Comparison of ENCODE assay signal across 8 cellular contexts in genomic region chr3:160343132-160343531, GRCh38. TPM values are rescaled to one million over a fixed set of nuclear protein-coding genes. Genes with fewer than 3 reads are reported as not detected.
DNase-seq lines count a peak whose midpoint lies in the region; ATAC-seq, FAIRE-seq and TF ChIP-seq lines count a peak whose summit lies in the region.

No MANE protein-coding gene starts in this region.

- no peak overlapping the region for H2AFZ ChIP-seq in OCI-LY7 (ENCODE audit: low read length)

- DNase-seq in GM18507 (ENCODE audit: extremely low spot score, insufficient read length, low read depth) (no peak), OCI-LY7 (ENCODE audit: low spot score) (peak; percentile 23), fibroblast of peridontal ligament (ENCODE audit: extremely low read depth) (peak; percentile 58), OCI-M2 (lab: John Stamatoyannopoulos, UW; ENCODE audit: unreplicated experiment) (no peak)
- DNase-seq in stimulated activated naive CD8-positive, alpha-beta T cell treated with anti-CD3 and anti-CD28 coated beads, Interleukin-15, Interleukin-2, amounts not matched to agents 100 U/mL and 50 U/mL, for 24 hours, result no peak

- ATAC-seq in HG02870 (IDR thresholded peaks at IDR 0.05; ENCODE audit: unreplicated experiment), result no peak
- no peak for ATAC-seq in HG03108 (IDR thresholded peaks at IDR 0.05; ENCODE audit: unreplicated experiment)
- no peak for ATAC-seq in stimulated activated naive CD8-positive, alpha-beta T cell treated with anti-CD3 and anti-CD28 coated beads, Interleukin-15, Interleukin-2, amounts not matched to agents 100 U/mL and 50 U/mL, for 24 hours

- H3K4me1 ChIP-seq in OCI-LY7 (ENCODE audit: insufficient read depth, low read length, poor library complexity, severe bottlenecking), result no peaks in the 10 kb centered on the region

- BruUV-seq in OCI-LY7 (replicated peaks; lab: Mats Ljungman, UMichigan), result no TSS peak

- 0 out of 2 replicates have a peak, but pooled peaks cover 7% of the 10 kb centered on the region for H4K20me1 ChIP-seq in OCI-LY7 (ENCODE audit: insufficient read depth, low read length)

- FAIRE-seq in A204.1 (lab: Jason Lieb, UNC) (peak; percentile 96), GM18507 (lab: Jason Lieb, UNC) (peak; percentile 48)

- H3K9me2 ChIP-seq in OCI-LY7 (ENCODE audit: insufficient read depth, low read length), result no peaks in the 10 kb centered on the region

- H3K36me3 ChIP-seq in OCI-LY7 (ENCODE audit: insufficient read depth, low read length), result peaks cover 8% of the 10 kb centered on the region; the same call in 1 of the 2 replicates

- H3K4me3 ChIP-seq in OCI-LY7 (ENCODE audit: low read depth, low read length, poor library complexity, severe bottlenecking), result no peak overlapping the region

- no peaks in the 10 kb centered on the region for H3K9me3 ChIP-seq in OCI-LY7 (ENCODE audit: low read length)

- TF ChIP-seq CTCF in OCI-LY7 (conservative IDR thresholded peaks at IDR 0.05; ENCODE audit: low read length), result peak; percentile 72

- H3K4me2 ChIP-seq in OCI-LY7 (ENCODE audit: low read length), result no peak overlapping the region

- H3K27ac ChIP-seq in OCI-LY7 (ENCODE audit: low read depth, low read length, poor library complexity, severe bottlenecking), result no peak overlapping the region

- intact Hi-C loops in OCI-LY7 (cut with micrococcal nuclease; ENCODE audit: unreplicated experiment), result loop anchor here (5.0 kb wide), 2 partner anchors 181 to 311 kb away; no protein-coding TSS in a partner anchor

- POLR2A ChIA-PET in OCI-LY7 (lab: Charles Lee), result interaction anchor here (0.7 kb wide), 1 partner anchor 701 kb away, joined by 3 read pairs; no protein-coding TSS in a partner anchor

- CTCF ChIA-PET in OCI-LY7 (lab: Charles Lee; ENCODE audit: unreplicated experiment), result no interaction called here

- H3K79me2 ChIP-seq in OCI-LY7 (ENCODE audit: insufficient read depth, low read depth, low read length), result no peaks in the 10 kb centered on the region

RNA-seq across cellular contexts. Expression of gene IFT80, which starts 55.9 kb away (rescaled TPM):
- 33.5 and 37.3 TPM in 2 replicates for total RNA-seq in OCI-LY7 (2014; rRNA removed; shearing (Covaris generic))
- total RNA-seq in OCI-LY7 (2022), result 48.9 and 49.5 TPM in 2 replicates

RNA-seq across cellular contexts. Expression of gene SMC4, which starts 56.3 kb away (rescaled TPM):
- 316 and 348 TPM in 2 replicates for total RNA-seq in OCI-LY7 (2014; rRNA removed; shearing (Covaris generic))
- 352 and 382 TPM in 2 replicates for total RNA-seq in OCI-LY7 (2022)

Comparison
In these comparisons a context has a peak if more than half of its experiments do, and no peak if none do; other contexts are left out.
1. DNase-seq: peak in OCI-LY7 (single experiment) and fibroblast of peridontal ligament (single experiment); none in GM18507 (single experiment), OCI-M2 (single experiment) and stimulated activated naive CD8-positive, alpha-beta T cell treated with anti-CD3 and anti-CD28 coated beads, Interleukin-15, Interleukin-2, amounts not matched to agents 100 U/mL and 50 U/mL, for 24 hours (single experiment).